Comparison of ENCODE assay signal across 15 cellular contexts in genomic region chr12:3836641-3837040, GRCh38.
"Had no signal": no experiment of that assay in that cellular context is flagged by ENCODE, and none has a peak within 500 bp of the region (broad histone marks: within the 10 kb centered on the region; RNA-seq: fewer than 3 reads in every experiment).

No MANE protein-coding gene starts in this region.

- H3K4me3 ChIP-seq: coronary artery, lower lobe of right lung, right atrium auricular region, SJCRH30 had no signal

- H3K4me3 Mint-ChIP-seq: effector memory CD8-positive, alpha-beta T cell had no signal

- FAIRE-seq: small intestine had no signal

- H3K4me1 ChIP-seq: lower lobe of right lung had no signal

- H3K9me3 Mint-ChIP-seq: effector memory CD8-positive, alpha-beta T cell had no signal

- H3K9me3 ChIP-seq: lower lobe of right lung, right atrium auricular region, SJCRH30 had no signal

- H3K27ac ChIP-seq: coronary artery, lower lobe of right lung, right atrium auricular region, SJCRH30, VCaP had no signal

- H3K27me3 ChIP-seq: right atrium auricular region, SJCRH30 had no signal

- ATAC-seq: effector memory CD8-positive, alpha-beta T cell; lower lobe of right lung had no signal

- DNase-seq: activated CD4-positive, alpha-beta T cell treated with anti-CD3 and anti-CD28 coated beads for 48 hours; activated gamma-delta T cell; activated T-cell treated with anti-CD3 and anti-CD28 coated beads for 4 hours; caudate nucleus; effector memory CD8-positive, alpha-beta T cell; hippocampal formation; lower lobe of right lung; midbrain; SJCRH30; small intestine; stimulated activated naive CD4-positive, alpha-beta T cell treated with Interleukin-2 at 50 U/mL for 16 hours; SW 1271 had no signal

- H3K36me3 ChIP-seq: lower lobe of right lung, right atrium auricular region had no signal

- H3K27me3 Mint-ChIP-seq: effector memory CD8-positive, alpha-beta T cell had no signal
